ENCODE assay signal across 8 cellular contexts in genomic region chr7:42236266-42237161, GRCh38. TPM values are rescaled to one million over a fixed set of nuclear protein-coding genes. Genes with fewer than 3 reads are reported as not detected.
DNase-seq lines count a peak whose midpoint lies in the region; ATAC-seq and TF ChIP-seq lines count a peak whose summit lies in the region.

No MANE protein-coding gene starts in this region.

- no peaks in the 10 kb centered on the region for H4K20me1 ChIP-seq in GM23248 (ENCODE audit: insufficient read depth)

- H3K27me3 ChIP-seq in GM23248 (replicated peaks; ENCODE audit: insufficient read depth) (no peaks in the 10 kb centered on the region), right lobe of liver (no peaks in the 10 kb centered on the region), thymus (ENCODE audit: control insufficient read depth, insufficient read depth) (peaks cover 48% of the 10 kb centered on the region)

- H3K36me3 ChIP-seq in GM23248 (ENCODE audit: low read depth) = no peaks in the 10 kb centered on the region
- no peaks in the 10 kb centered on the region for H3K36me3 ChIP-seq in right lobe of liver
- no peaks in the 10 kb centered on the region for H3K36me3 ChIP-seq in thymus (ENCODE audit: control insufficient read depth, insufficient read depth)

- peak overlapping the region; percentile 77 for H3K9ac ChIP-seq in GM23248

- H3K27ac ChIP-seq in GM23248 (peak overlapping the region; percentile 48), right lobe of liver (peak overlapping the region in 1 of 3 donors; percentile 12), thymus (ENCODE audit: low read depth) (peak overlapping the region; percentile 84)

- TF ChIP-seq POLR2A in right lobe of liver (IDR thresholded peaks at IDR 0.05) = no peak

- H3K4me2 ChIP-seq in GM23248 (ENCODE audit: unreplicated experiment) = peak overlapping the region; percentile 85

- peak overlapping the region; percentile 73 for H2AFZ ChIP-seq in GM23248

- in situ Hi-C loops in GM23248 (cut with MboI) = loop anchor here (25.0 kb wide), 1 partner anchor 601 kb away; no protein-coding TSS in a partner anchor

- H3K9me3 ChIP-seq in GM23248 (ENCODE audit: low read depth) = no peaks in the 10 kb centered on the region
- no peaks in the 10 kb centered on the region for H3K9me3 ChIP-seq in right lobe of liver
- H3K9me3 ChIP-seq in thymus (ENCODE audit: control insufficient read depth) = no peaks in the 10 kb centered on the region

- intact Hi-C loops in right lobe of liver (cut with DNase I) = no loop called here

- no peak for TF ChIP-seq CTCF in right lobe of liver (IDR thresholded peaks at IDR 0.05)

- no peaks in the 10 kb centered on the region for H3K9me2 ChIP-seq in GM23248 (ENCODE audit: insufficient read depth)

- peak overlapping the region; percentile 90 for H3K4me3 ChIP-seq in GM23248
- peak overlapping the region; percentile 47 to 61 (median 51) for H3K4me3 ChIP-seq in right lobe of liver
- H3K4me3 ChIP-seq in thymus (ENCODE audit: low read length) = peak overlapping the region; percentile 58

- H3K79me2 ChIP-seq in GM23248 (ENCODE audit: insufficient read depth) = peaks cover 43% of the 10 kb centered on the region

- H3K4me1 ChIP-seq in GM23248 (ENCODE audit: insufficient read depth) (peaks cover 57% of the 10 kb centered on the region), right lobe of liver (no peaks in the 10 kb centered on the region), thymus (ENCODE audit: control insufficient read depth, insufficient read depth, low read length) (peaks cover 4% of the 10 kb centered on the region)

- ATAC-seq in right lobe of liver = peak; percentile 28 to 56 (median 40)

- DNase-seq in ELF-1 (ENCODE audit: low read depth, low spot score) (peak; percentile 70), GM23248 (peak; percentile 85), NCI-H69 (lab: John Stamatoyannopoulos, UW) (peak; percentile 35), dermis blood vessel endothelial cell (peak; percentile 60), right lobe of liver (peak in 2 of 3 donors; percentile 36 to 53), cerebellum (ENCODE audit: low spot score) (no peak)
- no peak for DNase-seq in stimulated activated CD4-positive, alpha-beta T cell treated with anti-CD3 and anti-CD28 coated beads, Interleukin-4, amount 100 ng/mL, for 1 hour

- WGBS in GM23248 (ENCODE audit: low coverage in 1 of 2, low lambda C conversion rate in 2 of 2, missing lambda C conversion rate in 2 of 2), 2 experiments = 1% methylated on average over 99 to 109 of the region's 112 CpGs
- under 1% methylated on average over 33 of the region's 112 CpGs for whole genome bisulfite sequencing in right lobe of liver (ENCODE audit: insufficient coverage, low coverage, low lambda C conversion rate, missing lambda C conversion rate)
- under 1% methylated on average over 112 of the region's 112 CpGs for WGBS in thymus

- peaks cover 42% of the 10 kb centered on the region for H3F3A ChIP-seq in GM23248 (ENCODE audit: insufficient read depth)

RNA-seq across cellular contexts. Expression of gene GLI3, which starts 0.5 kb away (rescaled TPM):
- total RNA-seq in GM23248 (2014; rRNA removed; shearing (Covaris generic)) = 2.0 and 4.0 TPM in 2 replicates
- polyA plus RNA-seq in GM23248 (2016; fragmentation: Nextera tagmentation; extraction: Ambion mirVana) (3.7 and 5.2 TPM in 2 replicates), thymus (3.1 TPM)
- total RNA-seq in dermis blood vessel endothelial cell (1.0 and 1.6 TPM in 2 replicates), right lobe of liver (under 1 TPM; 0.12 to 0.95 (median 0.21) TPM), cerebellum (11.6 TPM)

Comparison
In these comparisons a context has a peak if more than half of its experiments do, and no peak if none do; other contexts are left out.
1. DNase-seq: peak in ELF-1 (single experiment), GM23248 (single experiment), NCI-H69 (single experiment), dermis blood vessel endothelial cell (single experiment) and right lobe of liver (2 of 3); none in cerebellum (single experiment) and stimulated activated CD4-positive, alpha-beta T cell treated with anti-CD3 and anti-CD28 coated beads, Interleukin-4, amount 100 ng/mL, for 1 hour (single experiment).
2. Peak in every context shown above with its lines, with median percentiles within 50 percentile points of each other: H3K4me3 ChIP-seq.